Comparison of ENCODE assay signal across 8 cellular contexts in genomic region chr7:103149808-103150180, GRCh38. TPM values are rescaled to one million over a fixed set of nuclear protein-coding genes. Genes with fewer than 3 reads are reported as not detected.
A peak's percentile ranks its signal among the peaks of the same experiment; 100 is the strongest.
DNase-seq lines count a peak whose midpoint lies in the region; ATAC-seq and TF ChIP-seq lines count a peak whose summit lies in the region.

No MANE protein-coding gene starts in this region.

- peak; percentile 36 for ATAC-seq in GM18499 (IDR thresholded peaks at IDR 0.05; ENCODE audit: insufficient read depth, unreplicated experiment)
- ATAC-seq in HG02938 (IDR thresholded peaks at IDR 0.05; ENCODE audit: unreplicated experiment) = peak; percentile 23
- no peak for ATAC-seq in GM18519 (IDR thresholded peaks at IDR 0.05; ENCODE audit: low FRiP score, unreplicated experiment)

- no peaks in the 10 kb centered on the region for H3K9me3 Mint-ChIP-seq in mesothelial cell of epicardium

- no peaks in the 10 kb centered on the region for H3K36me3 Mint-ChIP-seq in mesothelial cell of epicardium

- peak overlapping the region; percentile 93 for H3K27ac Mint-ChIP-seq in mesothelial cell of epicardium

- peaks cover 39% of the 10 kb centered on the region for H3K4me1 Mint-ChIP-seq in mesothelial cell of epicardium

- peak overlapping the region; percentile 99 for H3K4me3 Mint-ChIP-seq in mesothelial cell of epicardium

- DNase-seq in astrocyte of the spinal cord (ENCODE audit: low read depth, low spot score) (no peak), mesothelial cell of epicardium (ENCODE audit: low spot score in 2 of 2, unreplicated experiment in 2 of 2) (no peak), SKM-1 treated with dmso at 0.1 percent for 144 hours (lab: John Stamatoyannopoulos, UW; ENCODE audit: unreplicated experiment) (no peak), NCI-H1092 (lab: John Stamatoyannopoulos, UW) (no peak), MV-4-11 (lab: John Stamatoyannopoulos, UW) (no peak)

- H3K27me3 Mint-ChIP-seq in mesothelial cell of epicardium (ENCODE audit: low read depth) = no peaks in the 10 kb centered on the region

- in situ Hi-C loops in astrocyte of the spinal cord (cut with HindIII; ENCODE audit: low sequenced_read_pairs) = no loop called here

- H3K4me3 ChIP-seq in astrocyte of the spinal cord (ENCODE audit: low read depth, low read length) = peak overlapping the region; percentile 78

- no peak for TF ChIP-seq CTCF in astrocyte of the spinal cord (IDR thresholded peaks at IDR 0.05; ENCODE audit: low read depth, low read length)
- TF ChIP-seq CTCF in mesothelial cell of epicardium (IDR thresholded peaks at IDR 0.05; ENCODE audit: unreplicated experiment) = no peak

RNA-seq across cellular contexts. Expression of gene NAPEPLD, which starts 0.9 kb away (rescaled TPM):
- 17.0 to 17.5 TPM (median 17.0 TPM) in 3 replicates for total RNA-seq in mesothelial cell of epicardium
